ENCODE assay signal across 23 cellular contexts in genomic region chr15:87610366-87610765, GRCh38.
DNase-seq lines count a peak whose midpoint lies in the region; ATAC-seq, FAIRE-seq and TF ChIP-seq lines count a peak whose summit lies in the region.
"Had no signal": no experiment of that assay in that cellular context is flagged by ENCODE, and none has a peak within 500 bp of the region (broad histone marks: within the 10 kb centered on the region; RNA-seq: fewer than 3 reads in every experiment).

No MANE protein-coding gene starts in this region.

- H3K27ac Mint-ChIP-seq in activated CD4-positive, alpha-beta T cell treated with anti-CD3 and anti-CD28 coated beads, Interleukin-2, amount 10 ng/mL, durations not matched to agents 24 days and 14 days = no peak overlapping the region
- H3K27ac Mint-ChIP-seq: activated T-helper 17 cell treated with anti-CD3 and anti-CD28 coated beads, Interleukin-2, amount 50 U/mL, for 72 hours; B cell; naive thymus-derived CD4-positive, alpha-beta T cell; WTC11 had no signal

- H3K36me3 ChIP-seq in RWPE2 (ENCODE audit: low read depth) (no peaks in the 10 kb centered on the region), endothelial cell of umbilical vein (ENCODE audit: control insufficient read depth in 2 of 2, extremely low read depth in 1 of 2, insufficient read depth in 2 of 2, low read length in 2 of 2) (no peaks in the 10 kb centered on the region), osteoblast (ENCODE audit: insufficient read depth, low read length) (no peaks in the 10 kb centered on the region)
- H3K36me3 ChIP-seq: gastroesophageal sphincter, spleen had no signal

- H3K9me1 ChIP-seq in endothelial cell of umbilical vein (replicated peaks; ENCODE audit: control insufficient read depth, extremely low read depth, insufficient read depth, low read length) = no peaks in the 10 kb centered on the region

- no peaks in the 10 kb centered on the region for H3K27me3 ChIP-seq in RWPE2 (ENCODE audit: insufficient read depth, poor library complexity, severe bottlenecking)
- H3K27me3 ChIP-seq in endothelial cell of umbilical vein (ENCODE audit: control insufficient read depth in 2 of 2, insufficient read depth in 2 of 2, low read length in 2 of 2) = no peaks in the 10 kb centered on the region
- no peaks in the 10 kb centered on the region for H3K27me3 ChIP-seq in osteoblast (ENCODE audit: insufficient read depth, low read length)
- H3K27me3 ChIP-seq: gastroesophageal sphincter, spleen had no signal

- CTCF ChIA-PET in endothelial cell of umbilical vein (lab: Charles Lee) = interaction anchor here (2.5 kb wide), 1 partner anchor 9 kb away, joined by 12 read pairs; no protein-coding TSS in a partner anchor

- FAIRE-seq in endothelial cell of umbilical vein (lab: Jason Lieb, UNC) = no peak
- FAIRE-seq in urothelium cell line (lab: Jason Lieb, UNC) = no peak
- FAIRE-seq: endometrium, GM12891, RCC 7860 had no signal

- DNase-seq in HS-27A (ENCODE audit: low read depth) = peak; percentile 88
- no peak for DNase-seq in RWPE2 (ENCODE audit: low spot score)
- DNase-seq in endothelial cell of umbilical vein (ENCODE audit: low read depth, low spot score) = peak; percentile 65
- no peak for DNase-seq in osteoblast (ENCODE audit: insufficient read length, low spot score, missing footprints)
- no peak for DNase-seq in SHP77 (lab: John Stamatoyannopoulos, UW)
- no peak for DNase-seq in activated CD4-positive, alpha-beta T cell treated with anti-CD3 and anti-CD28 coated beads for 48 hours
- no peak for DNase-seq in activated CD4-positive, alpha-beta T cell treated with anti-CD3 and anti-CD28 coated beads, Interleukin-2, amount 10 ng/mL, durations not matched to agents 24 days and 14 days
- DNase-seq in urothelium cell line (ENCODE audit: low spot score) = no peak
- DNase-seq: GDM1; naive thymus-derived CD4-positive, alpha-beta T cell; NCI-H1048; NCI-H526 treated with DMSO at 0.1 percent for 48 hours; posterior cingulate gyrus; spleen; SW 1271 had no signal

- TF ChIP-seq POLR2A in endothelial cell of umbilical vein (IDR thresholded peaks at IDR 0.05; ENCODE audit: low read depth, low read length) = no peak

- H3K4me1 Mint-ChIP-seq in activated CD4-positive, alpha-beta T cell treated with anti-CD3 and anti-CD28 coated beads, Interleukin-2, amount 10 ng/mL, durations not matched to agents 24 days and 14 days = no peaks in the 10 kb centered on the region
- H3K4me1 Mint-ChIP-seq: activated T-helper 17 cell treated with anti-CD3 and anti-CD28 coated beads, Interleukin-2, amount 50 U/mL, for 72 hours; B cell had no signal

- H3K27ac ChIP-seq in RWPE2 (ENCODE audit: poor library complexity, severe bottlenecking) (peak overlapping the region; percentile 68), endothelial cell of umbilical vein (ENCODE audit: insufficient read depth, low read depth, low read length) (peak overlapping the region; percentile 84), osteoblast (ENCODE audit: low read depth, low read length) (peak overlapping the region; percentile 75)
- H3K27ac ChIP-seq: gastroesophageal sphincter, spleen had no signal

- dilution Hi-C loops in endothelial cell of umbilical vein (cut with MboI; ENCODE audit: extremely low pct_ligation_motif_present, low sequenced_read_pairs) = no loop called here

- H3K4me3 ChIP-seq in RWPE2 (ENCODE audit: severe bottlenecking) (no peak overlapping the region), endothelial cell of umbilical vein (replicated peaks in 1 of 3; ENCODE audit: insufficient read depth in 1 of 3, low read depth in 1 of 3, low read length in 3 of 3) (no peak overlapping the region), osteoblast (ENCODE audit: insufficient read depth, low read length) (no peak overlapping the region)
- H3K4me3 ChIP-seq: gastroesophageal sphincter, lung, spleen had no signal

- TF ChIP-seq CTCF in RWPE2 (IDR thresholded peaks at IDR 0.05; ENCODE audit: poor library complexity, severe bottlenecking) (no peak), endothelial cell of umbilical vein (IDR thresholded peaks at IDR 0.05; ENCODE audit: extremely low read depth in 1 of 2, insufficient read depth in 1 of 2, low read depth in 1 of 2, low read length in 2 of 2) (no peak), osteoblast (IDR thresholded peaks at IDR 0.05; ENCODE audit: extremely low read depth, low read depth, low read length) (no peak)

- peaks cover 13% of the 10 kb centered on the region for H3K4me1 ChIP-seq in RWPE2 (ENCODE audit: insufficient read depth, poor library complexity, severe bottlenecking)
- H3K4me1 ChIP-seq in endothelial cell of umbilical vein (ENCODE audit: control insufficient read depth, extremely low read depth, insufficient read depth, low read length) = peaks cover 26% of the 10 kb centered on the region
- peaks cover 19% of the 10 kb centered on the region for H3K4me1 ChIP-seq in osteoblast (ENCODE audit: insufficient read depth, low read length)
- H3K4me1 ChIP-seq: spleen had no signal

- H3K4me2 ChIP-seq in endothelial cell of umbilical vein (ENCODE audit: insufficient read depth, low read length) = peak overlapping the region; percentile 67
- H3K4me2 ChIP-seq in osteoblast (ENCODE audit: insufficient read depth, low read length) = no peak overlapping the region

- H3K9me3 ChIP-seq in RWPE2 (ENCODE audit: severe bottlenecking) (no peaks in the 10 kb centered on the region), endothelial cell of umbilical vein (replicated peaks; ENCODE audit: control insufficient read depth, insufficient read depth, low read length) (no peaks in the 10 kb centered on the region), osteoblast (ENCODE audit: low read depth, low read length) (no peaks in the 10 kb centered on the region)
- H3K9me3 ChIP-seq: gastroesophageal sphincter, spleen had no signal

- peak overlapping the region; percentile 61 for H3K9ac ChIP-seq in endothelial cell of umbilical vein (replicated peaks; ENCODE audit: extremely low read depth, insufficient read depth, low read length)

- intact Hi-C loops in endothelial cell of umbilical vein (cut with micrococcal nuclease) = loop anchor here (1.0 to 10.0 kb wide), 3 partner anchors 9 to 634 kb away; no protein-coding TSS in a partner anchor
- intact Hi-C loops in activated CD4-positive, alpha-beta T cell treated with anti-CD3 and anti-CD28 coated beads, Interleukin-2, amount 10 ng/mL, durations not matched to agents 24 days and 14 days (cut with micrococcal nuclease) = no loop called here

- no peaks in the 10 kb centered on the region for H3K36me3 Mint-ChIP-seq in activated CD4-positive, alpha-beta T cell treated with anti-CD3 and anti-CD28 coated beads, Interleukin-2, amount 10 ng/mL, durations not matched to agents 24 days and 14 days (ENCODE audit: low read depth)
- H3K36me3 Mint-ChIP-seq: naive thymus-derived CD4-positive, alpha-beta T cell; WTC11 had no signal

- POLR2A ChIA-PET in endothelial cell of umbilical vein (lab: Charles Lee) = no interaction called here

- H3K27me3 Mint-ChIP-seq in activated CD4-positive, alpha-beta T cell treated with anti-CD3 and anti-CD28 coated beads, Interleukin-2, amount 10 ng/mL, durations not matched to agents 24 days and 14 days = no peaks in the 10 kb centered on the region
- H3K27me3 Mint-ChIP-seq: B cell had no signal

- no peaks in the 10 kb centered on the region for H4K20me1 ChIP-seq in endothelial cell of umbilical vein (replicated peaks; ENCODE audit: control insufficient read depth, extremely low read depth, insufficient read depth, low read length)
- H4K20me1 ChIP-seq in osteoblast (ENCODE audit: insufficient read depth, low read length) = no peaks in the 10 kb centered on the region

- H3K9me3 Mint-ChIP-seq in activated CD4-positive, alpha-beta T cell treated with anti-CD3 and anti-CD28 coated beads, Interleukin-2, amount 10 ng/mL, durations not matched to agents 24 days and 14 days = no peaks in the 10 kb centered on the region
- H3K9me3 Mint-ChIP-seq: activated T-helper 17 cell treated with anti-CD3 and anti-CD28 coated beads, Interleukin-2, amount 50 U/mL, for 72 hours; WTC11 had no signal

- no peak for ATAC-seq in RWPE2 (ENCODE audit: low read depth)
- ATAC-seq: activated T-helper 17 cell treated with anti-CD3 and anti-CD28 coated beads, Interleukin-2, amount 50 U/mL, for 72 hours; gastroesophageal sphincter; naive thymus-derived CD4-positive, alpha-beta T cell had no signal

- H3K79me2 ChIP-seq in endothelial cell of umbilical vein (ENCODE audit: control insufficient read depth, insufficient read depth, low read length) = no peaks in the 10 kb centered on the region
- H3K79me2 ChIP-seq in osteoblast (ENCODE audit: insufficient read depth, low read length) = no peaks in the 10 kb centered on the region

- H2AFZ ChIP-seq in endothelial cell of umbilical vein (ENCODE audit: low read depth, low read length) (peak overlapping the region; percentile 42), osteoblast (ENCODE audit: low read length) (no peak overlapping the region)

- H3K4me3 Mint-ChIP-seq in activated CD4-positive, alpha-beta T cell treated with anti-CD3 and anti-CD28 coated beads, Interleukin-2, amount 10 ng/mL, durations not matched to agents 24 days and 14 days = no peak overlapping the region
- H3K4me3 Mint-ChIP-seq: activated T-helper 17 cell treated with anti-CD3 and anti-CD28 coated beads, Interleukin-2, amount 50 U/mL, for 72 hours; B cell; naive thymus-derived CD4-positive, alpha-beta T cell; WTC11 had no signal

- no TSS peak for BruUV-seq in endothelial cell of umbilical vein (replicated peaks; lab: Mats Ljungman, UMichigan)

TF ChIP-seq in endothelial cell of umbilical vein, 7 proteins besides CTCF, POLR2A, EP300 and RAD21:
- no peak for TF ChIP-seq MYC (IDR thresholded peaks at IDR 0.05; ENCODE audit: low read depth, low read length)
- TF ChIP-seq FOS (IDR thresholded peaks at IDR 0.05; ENCODE audit: borderline replicate concordance, insufficient read depth, low read length) = peak; percentile 40
- TF ChIP-seq GATA2 (IDR thresholded peaks at IDR 0.05; ENCODE audit: insufficient read depth, insufficient read length, low read depth, low read length) = peak; percentile 58

Comparison
In these comparisons a context has a peak if more than half of its experiments do, and no peak if none do; other contexts are left out.
1. DNase-seq: peak in HS-27A (single experiment) and endothelial cell of umbilical vein (single experiment); none in RWPE2 (single experiment), osteoblast (single experiment), SHP77 (0 of 2), activated CD4-positive, alpha-beta T cell treated with anti-CD3 and anti-CD28 coated beads for 48 hours (single experiment), activated CD4-positive, alpha-beta T cell treated with anti-CD3 and anti-CD28 coated beads, Interleukin-2, amount 10 ng/mL, durations not matched to agents 24 days and 14 days (single experiment) and urothelium cell line (single experiment).
2. Peak in every context shown above with its lines, with median percentiles within 50 percentile points of each other: H3K27ac ChIP-seq.